Comparison of ENCODE assay signal across 16 cellular contexts in genomic region chr7:117830422-117830954, GRCh38. TPM values are rescaled to one million over a fixed set of nuclear protein-coding genes. Genes with fewer than 3 reads are reported as not detected.
DNase-seq lines count a peak whose midpoint lies in the region; ATAC-seq and TF ChIP-seq lines count a peak whose summit lies in the region.
"Had no signal": no experiment of that assay in that cellular context is flagged by ENCODE, and none has a peak within 500 bp of the region (broad histone marks: within the 10 kb centered on the region; RNA-seq: fewer than 3 reads in every experiment).

No MANE protein-coding gene starts in this region.

- H3K4me1 ChIP-seq in tibial artery, result peaks cover 3 to 47% (median 19%) of the 10 kb centered on the region in 4 donors

- ATAC-seq in HG03457 (IDR thresholded peaks at IDR 0.05; ENCODE audit: unreplicated experiment), result no peak
- ATAC-seq: activated CD4-positive, CD25-positive, alpha-beta regulatory T cell treated with anti-CD3 and anti-CD28 coated beads, Interleukin-2, amount 50 U/mL, for 24 hours; PC-3 had no signal

- TF ChIP-seq CTCF in fibroblast of villous mesenchyme (IDR thresholded peaks at IDR 0.05; ENCODE audit: insufficient read depth, low read depth, low read length) (no peak), tibial artery (IDR thresholded peaks at IDR 0.05) (no peak), CD14-positive monocyte (IDR thresholded peaks at IDR 0.05) (no peak)

- H3K27me3 ChIP-seq in tibial artery, result no peaks in the 10 kb centered on the region

- DNase-seq in NCI-H1417 (lab: John Stamatoyannopoulos, UW) (peak in 2 of 3 experiments; percentile 19 to 34), NCI-H1417 treated with DMSO at 0.1 percent for 48 hours (lab: John Stamatoyannopoulos, UW) (no peak), fibroblast of villous mesenchyme (ENCODE audit: low read depth) (peak; percentile 14), mucosa of gallbladder (ENCODE audit: low spot score) (peak; percentile 35), tibial artery (peak in 1 of 2 donors; percentile 57), CD14-positive monocyte (ENCODE audit: low spot score) (no peak)
- no peak for DNase-seq in activated CD8-positive, alpha-beta memory T cell treated with anti-CD3 and anti-CD28 coated beads, Interleukin-2, amount 50 U/mL, for 4 hours
- DNase-seq: activated naive CD8-positive, alpha-beta T cell treated with anti-CD3 and anti-CD28 coated beads, Interleukin-2, amount 10 ng/mL, durations not matched to agents 7 days and 5 days; cerebellar nuclear complex; PC-3; stimulated activated naive CD4-positive, alpha-beta T cell treated with Interleukin-2 at 50 U/mL for 16 hours; T-helper 1 cell had no signal

- peaks cover 1 to 3% (median 2%) of the 10 kb centered on the region in 3 donors for H3K27me3 Mint-ChIP-seq in CD14-positive monocyte (ENCODE audit: low read depth in 3 of 3)
- H3K27me3 Mint-ChIP-seq: activated naive CD8-positive, alpha-beta T cell treated with anti-CD3 and anti-CD28 coated beads, Interleukin-2, amount 10 ng/mL, durations not matched to agents 7 days and 5 days had no signal

- no peak overlapping the region for H3K4me3 Mint-ChIP-seq in CD14-positive monocyte
- H3K4me3 Mint-ChIP-seq: activated naive CD8-positive, alpha-beta T cell treated with anti-CD3 and anti-CD28 coated beads, Interleukin-2, amount 10 ng/mL, durations not matched to agents 7 days and 5 days had no signal

- intact Hi-C loops in tibial artery (cut with DNase I; ENCODE audit: low total_unique reads) (no loop called here), CD14-positive monocyte (cut with micrococcal nuclease) (no loop called here)

- no peaks in the 10 kb centered on the region for H3K36me3 ChIP-seq in tibial artery

- peak overlapping the region in 1 of 7 donors; percentile 44 for H3K27ac Mint-ChIP-seq in CD14-positive monocyte
- H3K27ac Mint-ChIP-seq: activated naive CD8-positive, alpha-beta T cell treated with anti-CD3 and anti-CD28 coated beads, Interleukin-2, amount 10 ng/mL, durations not matched to agents 7 days and 5 days had no signal

- H3K27ac ChIP-seq in tibial artery, result peak overlapping the region; percentile 26 to 42

- no peaks in the 10 kb centered on the region for H3K4me1 Mint-ChIP-seq in CD14-positive monocyte
- H3K4me1 Mint-ChIP-seq: activated naive CD8-positive, alpha-beta T cell treated with anti-CD3 and anti-CD28 coated beads, Interleukin-2, amount 10 ng/mL, durations not matched to agents 7 days and 5 days had no signal

- no peaks in the 10 kb centered on the region for H3K9me3 ChIP-seq in tibial artery

- peaks cover 0 to 8% (median 0%) of the 10 kb centered on the region in 7 donors for H3K9me3 Mint-ChIP-seq in CD14-positive monocyte
- H3K9me3 Mint-ChIP-seq: activated naive CD8-positive, alpha-beta T cell treated with anti-CD3 and anti-CD28 coated beads, Interleukin-2, amount 10 ng/mL, durations not matched to agents 7 days and 5 days had no signal

- no peak overlapping the region for H3K4me3 ChIP-seq in fibroblast of villous mesenchyme (ENCODE audit: low read depth, low read length)
- peak overlapping the region in 1 of 2 donors; percentile 12 for H3K4me3 ChIP-seq in tibial artery

- no peaks in the 10 kb centered on the region for H3K36me3 Mint-ChIP-seq in CD14-positive monocyte
- H3K36me3 Mint-ChIP-seq: activated naive CD8-positive, alpha-beta T cell treated with anti-CD3 and anti-CD28 coated beads, Interleukin-2, amount 10 ng/mL, durations not matched to agents 7 days and 5 days had no signal

RNA-seq across cellular contexts. Expression of gene CTTNBP2, which starts 42.8 kb away (rescaled TPM):
- total RNA-seq in fibroblast of villous mesenchyme (1.3 and 3.2 TPM in 2 replicates), mucosa of gallbladder (10.6 TPM)
- polyA plus RNA-seq in CD14-positive monocyte, result under 1 TPM in 1 of 2 donors, not detected in 1; 0.38 TPM
- total RNA-seq: A172; activated naive CD8-positive, alpha-beta T cell treated with anti-CD3 and anti-CD28 coated beads, Interleukin-2, amount 10 ng/mL, durations not matched to agents 7 days and 5 days; pulmonary artery endothelial cell had no signal

Comparison
In these comparisons a context has a peak if more than half of its experiments do, and no peak if none do; other contexts are left out.
1. DNase-seq: peak in NCI-H1417 (2 of 3), fibroblast of villous mesenchyme (single experiment) and mucosa of gallbladder (single experiment); none in NCI-H1417 treated with DMSO at 0.1 percent for 48 hours (single experiment), activated CD8-positive, alpha-beta memory T cell treated with anti-CD3 and anti-CD28 coated beads, Interleukin-2, amount 50 U/mL, for 4 hours (single experiment) and CD14-positive monocyte (single experiment).